ENCODE assay signal across 23 cellular contexts in the genomic region with DNA sequence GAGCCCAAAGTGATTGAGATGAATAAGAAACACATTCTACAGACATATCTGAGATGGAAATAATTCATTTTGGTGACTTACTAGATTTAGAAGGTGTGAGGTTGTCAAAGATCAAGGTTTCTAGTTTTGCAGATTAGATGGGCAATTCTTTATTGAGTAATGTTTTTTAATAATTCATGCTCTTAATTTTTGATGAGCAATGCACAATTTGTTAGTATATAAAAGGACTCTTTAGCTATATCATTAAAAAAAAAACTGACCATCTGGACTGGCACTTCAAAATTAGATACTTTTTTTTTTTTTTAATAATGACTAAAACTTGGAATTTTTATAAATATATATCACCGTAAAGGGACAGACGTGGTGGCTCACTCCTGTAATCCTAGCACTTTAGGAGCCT.
"Had no signal": no experiment of that assay in that cellular context is flagged by ENCODE, and none has a peak within 500 bp of the region (broad histone marks: within the 10 kb centered on the region; RNA-seq: fewer than 3 reads in every experiment).

No MANE protein-coding gene starts in this region.

- H3K4me1 ChIP-seq: esophagus muscularis mucosa, foreskin keratinocyte, gastrocnemius medialis, heart right ventricle, left lung, lower lobe of right lung had no signal

- H3K36me3 ChIP-seq: esophagus muscularis mucosa, gastrocnemius medialis, heart right ventricle, left lung, lower lobe of right lung had no signal

- FAIRE-seq: colon, endothelial cell of umbilical vein, islet of Langerhans, keratinocyte had no signal

- H3K4me3 ChIP-seq: coronary artery, dorsolateral prefrontal cortex, esophagus muscularis mucosa, gastrocnemius medialis, heart right ventricle, left lung, lower lobe of right lung had no signal

- H3K27me3 ChIP-seq: dorsolateral prefrontal cortex, esophagus muscularis mucosa, foreskin keratinocyte, gastrocnemius medialis, heart right ventricle, left lung had no signal

- DNase-seq: dermis blood vessel endothelial cell; dorsolateral prefrontal cortex; effector CD4-positive, alpha-beta T cell; effector memory CD4-positive, alpha-beta T cell; foreskin keratinocyte; gastrocnemius medialis; glutamatergic neuron; head of caudate nucleus; heart right ventricle; hippocampal formation; left cardiac atrium; left lung; left ventricle myocardium superior; lower lobe of right lung; mesenchymal stem cell; midbrain; naive thymus-derived CD4-positive, alpha-beta T cell had no signal

- H3K27ac ChIP-seq: coronary artery, esophagus muscularis mucosa, foreskin keratinocyte, gastrocnemius medialis, heart right ventricle, left lung, lower lobe of right lung had no signal

- H3K9me3 ChIP-seq: esophagus muscularis mucosa, gastrocnemius medialis, lower lobe of right lung had no signal

- ATAC-seq: foreskin keratinocyte; gastrocnemius medialis; heart right ventricle; left cardiac atrium; left lung; left ventricle myocardium superior; lower lobe of right lung; naive thymus-derived CD4-positive, alpha-beta T cell had no signal
